In the genomic region with DNA sequence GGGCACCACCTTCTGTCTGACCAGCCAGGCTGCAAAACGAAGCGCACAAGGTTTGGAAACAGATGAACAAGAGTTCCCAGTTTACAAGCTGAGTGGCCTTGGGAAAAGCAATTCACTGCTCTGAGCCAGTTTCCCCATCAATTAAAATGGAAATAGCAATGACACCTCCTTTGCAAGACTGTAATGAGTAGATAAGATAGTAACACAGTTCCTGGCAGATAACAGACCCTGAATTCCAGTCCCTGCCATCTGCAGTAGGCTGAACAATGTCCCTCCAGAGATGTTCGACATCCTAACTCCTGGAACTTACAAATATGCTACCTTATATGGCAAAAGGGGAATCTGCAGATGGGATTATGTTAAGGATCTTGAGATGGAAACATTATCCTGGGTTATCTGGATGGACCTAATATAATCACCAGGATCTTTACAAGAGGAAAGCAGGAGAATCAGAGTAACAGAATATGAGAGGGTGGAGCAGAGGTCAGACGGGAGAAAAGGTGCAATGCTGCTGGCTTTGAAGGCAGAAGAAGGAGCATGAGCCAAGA, we compare ENCODE assay signal across 21 cellular contexts.
"Had no signal": no experiment of that assay in that cellular context is flagged by ENCODE, and none has a peak within 500 bp of the region (broad histone marks: within the 10 kb centered on the region; RNA-seq: fewer than 3 reads in every experiment).

No MANE protein-coding gene starts in this region.

- H3K27ac ChIP-seq: PC-9 had no signal

- H3K27me3 Mint-ChIP-seq: activated CD4-positive, alpha-beta memory T cell treated with anti-CD3 and anti-CD28 coated beads for 36 hours; activated CD4-positive, alpha-beta T cell treated with anti-CD3 and anti-CD28 coated beads, Interleukin-2, amount 10 ng/mL, durations not matched to agents 24 days and 14 days; activated naive CD8-positive, alpha-beta T cell had no signal

- H3K4me1 Mint-ChIP-seq: activated CD4-positive, alpha-beta T cell treated with anti-CD3 and anti-CD28 coated beads, Interleukin-2, amount 10 ng/mL, durations not matched to agents 24 days and 14 days; WTC11 had no signal

- H3K4me3 ChIP-seq: PC-9 had no signal

- H3K4me3 Mint-ChIP-seq: activated CD4-positive, alpha-beta memory T cell treated with anti-CD3 and anti-CD28 coated beads for 36 hours; activated CD4-positive, alpha-beta T cell treated with anti-CD3 and anti-CD28 coated beads, Interleukin-2, amount 10 ng/mL, durations not matched to agents 24 days and 14 days; activated naive CD4-positive, alpha-beta T cell treated with anti-CD3 and anti-CD28 coated beads for 36 hours; activated naive CD8-positive, alpha-beta T cell; activated T-cell treated with anti-CD3 and anti-CD28 coated beads, Interleukin-2, amount 50 U/mL, for 4 hours; WTC11 had no signal

- DNase-seq: activated CD4-positive, alpha-beta memory T cell treated with anti-CD3 and anti-CD28 coated beads for 36 hours; activated CD4-positive, alpha-beta T cell treated with anti-CD3 and anti-CD28 coated beads, Interleukin-2, amount 10 ng/mL, durations not matched to agents 24 days and 14 days; activated CD4-positive, CD25-positive, alpha-beta regulatory T cell treated with anti-CD3 and anti-CD28 coated beads, Interleukin-2, amount 50 U/mL, for 72 hours; activated CD8-positive, alpha-beta memory T cell treated with anti-CD3 and anti-CD28 coated beads for 24 hours; activated effector memory CD4-positive, alpha-beta T cell treated with anti-CD3 and anti-CD28 coated beads, Interleukin-2, amount 50 U/mL, for 16 hours; activated naive CD4-positive, alpha-beta T cell treated with anti-CD3 and anti-CD28 coated beads for 36 hours; activated T-cell treated with anti-CD3 and anti-CD28 coated beads, Interleukin-2, amount 50 U/mL, for 4 hours; cerebellar nuclear complex; IMR-90; KG1; NCI-H1048; NCI-H2029; NCI-H2107; NCI-H2171 treated with DMSO at 0.1 percent for 48 hours; NCI-H226; NCI-H69; PC-9; SHP77 treated with DMSO at 0.1 percent for 48 hours; T-helper 1 cell had no signal

- H3K27ac Mint-ChIP-seq: activated CD4-positive, alpha-beta memory T cell treated with anti-CD3 and anti-CD28 coated beads for 36 hours; activated CD4-positive, alpha-beta T cell treated with anti-CD3 and anti-CD28 coated beads, Interleukin-2, amount 10 ng/mL, durations not matched to agents 24 days and 14 days; activated naive CD4-positive, alpha-beta T cell treated with anti-CD3 and anti-CD28 coated beads for 36 hours; activated naive CD8-positive, alpha-beta T cell; WTC11 had no signal

- H3K9me3 Mint-ChIP-seq: activated T-cell treated with anti-CD3 and anti-CD28 coated beads, Interleukin-2, amount 50 U/mL, for 4 hours had no signal
